Comparison of ENCODE assay signal across 2 cellular contexts in the genomic region with DNA sequence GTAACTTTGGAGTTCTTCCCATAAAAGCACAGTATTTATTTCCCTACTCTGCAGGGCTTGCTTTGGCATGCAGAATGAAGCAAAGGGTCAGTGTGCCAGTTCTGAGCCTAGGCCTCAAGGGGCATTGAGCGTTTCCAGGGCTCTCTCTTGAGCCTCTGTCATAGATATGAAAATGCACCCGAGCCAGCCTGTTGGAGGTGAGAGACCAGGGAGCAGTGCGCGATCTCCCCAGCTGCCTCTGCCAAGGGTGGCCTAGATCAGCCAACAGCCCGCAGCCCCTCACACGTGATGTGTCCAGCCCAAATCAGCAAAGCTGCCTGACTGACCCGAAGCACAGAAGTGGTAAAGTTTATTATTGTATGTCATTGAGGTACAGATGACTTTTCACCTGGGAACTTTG.
TF ChIP-seq lines count a peak whose summit lies in the region.

No MANE protein-coding gene starts in this region.

TF ChIP-seq in H1, 55 proteins besides CTCF, POLR2A, EP300 and RAD21 (continued from another document):
- TF ChIP-seq KDM4A (IDR thresholded peaks at IDR 0.05; ENCODE audit: low read depth, low read length, severe bottlenecking) (no peak), EGR1 (IDR thresholded peaks at IDR 0.05; ENCODE audit: borderline replicate concordance, low read depth, low read length) (no peak), RNF2 (IDR thresholded peaks at IDR 0.05; ENCODE audit: borderline replicate concordance, low read depth, low read length, missing control alignments, poor library complexity, severe bottlenecking) (no peak), POU5F1 (IDR thresholded peaks at IDR 0.05; ENCODE audit: low read depth, low read length) (no peak), E2F6 (IDR thresholded peaks at IDR 0.05) (no peak), ZNF274 (IDR thresholded peaks at IDR 0.05; ENCODE audit: borderline replicate concordance, extremely low read depth, low read length) (no peak), CBX8 (IDR thresholded peaks at IDR 0.05; ENCODE audit: borderline replicate concordance, low read depth, low read length) (no peak), BACH1 (IDR thresholded peaks at IDR 0.05; ENCODE audit: low read length) (no peak)

TF ChIP-seq in HepG2, 621 proteins besides CTCF, POLR2A, EP300 and RAD21 (continued from another document):
- TF ChIP-seq HIC2 (CRISPR knock-in tag; IDR thresholded peaks at IDR 0.05; ENCODE audit: low read depth) (no peak), ZSCAN5A (CRISPR knock-in tag; IDR thresholded peaks at IDR 0.05; ENCODE audit: borderline replicate concordance) (no peak), ZBTB34 (CRISPR knock-in tag; IDR thresholded peaks at IDR 0.05) (no peak), POGK (CRISPR knock-in tag; conservative IDR thresholded peaks at IDR 0.05) (no peak), ZNF225 (CRISPR knock-in tag; IDR thresholded peaks at IDR 0.05) (no peak), HNRNPL (IDR thresholded peaks at IDR 0.05; ENCODE audit: low read depth, low read length) (no peak)
- TF ChIP-seq, protein P1, sequence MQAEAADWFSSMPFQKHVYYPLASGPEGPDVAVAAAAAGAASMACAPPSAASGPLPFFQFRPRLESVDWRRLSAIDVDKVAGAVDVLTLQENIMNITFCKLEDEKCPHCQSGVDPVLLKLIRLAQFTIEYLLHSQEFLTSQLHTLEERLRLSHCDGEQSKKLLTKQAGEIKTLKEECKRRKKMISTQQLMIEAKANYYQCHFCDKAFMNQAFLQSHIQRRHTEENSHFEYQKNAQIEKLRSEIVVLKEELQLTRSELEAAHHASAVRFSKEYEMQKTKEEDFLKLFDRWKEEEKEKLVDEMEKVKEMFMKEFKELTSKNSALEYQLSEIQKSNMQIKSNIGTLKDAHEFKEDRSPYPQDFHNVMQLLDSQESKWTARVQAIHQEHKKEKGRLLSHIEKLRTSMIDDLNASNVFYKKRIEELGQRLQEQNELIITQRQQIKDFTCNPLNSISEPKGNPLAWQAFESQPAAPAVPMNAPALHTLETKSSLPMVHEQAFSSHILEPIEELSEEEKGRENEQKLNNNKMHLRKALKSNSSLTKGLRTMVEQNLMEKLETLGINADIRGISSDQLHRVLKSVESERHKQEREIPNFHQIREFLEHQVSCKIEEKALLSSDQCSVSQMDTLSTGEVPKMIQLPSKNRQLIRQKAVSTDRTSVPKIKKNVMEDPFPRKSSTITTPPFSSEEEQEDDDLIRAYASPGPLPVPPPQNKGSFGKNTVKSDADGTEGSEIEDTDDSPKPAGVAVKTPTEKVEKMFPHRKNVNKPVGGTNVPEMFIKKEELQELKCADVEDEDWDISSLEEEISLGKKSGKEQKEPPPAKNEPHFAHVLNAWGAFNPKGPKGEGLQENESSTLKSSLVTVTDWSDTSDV (CRISPR knock-in tag; IDR thresholded peaks at IDR 0.05), result no peak
